In genomic region chr11:8905528-8906165, GRCh38 we compare ENCODE assay signal across 1 cellular context.
TF ChIP-seq lines count a peak whose summit lies in the region.

No MANE protein-coding gene starts in this region.

TF ChIP-seq in IMR-90, 13 proteins besides CTCF, POLR2A, EP300 and RAD21 (continued from another document):
- no peak for TF ChIP-seq USF2 (IDR thresholded peaks at IDR 0.05; ENCODE audit: low read depth, low read length)
- TF ChIP-seq NFE2L2 (IDR thresholded peaks at IDR 0.05; ENCODE audit: low read depth, low read length) = no peak
